In the genomic region with DNA sequence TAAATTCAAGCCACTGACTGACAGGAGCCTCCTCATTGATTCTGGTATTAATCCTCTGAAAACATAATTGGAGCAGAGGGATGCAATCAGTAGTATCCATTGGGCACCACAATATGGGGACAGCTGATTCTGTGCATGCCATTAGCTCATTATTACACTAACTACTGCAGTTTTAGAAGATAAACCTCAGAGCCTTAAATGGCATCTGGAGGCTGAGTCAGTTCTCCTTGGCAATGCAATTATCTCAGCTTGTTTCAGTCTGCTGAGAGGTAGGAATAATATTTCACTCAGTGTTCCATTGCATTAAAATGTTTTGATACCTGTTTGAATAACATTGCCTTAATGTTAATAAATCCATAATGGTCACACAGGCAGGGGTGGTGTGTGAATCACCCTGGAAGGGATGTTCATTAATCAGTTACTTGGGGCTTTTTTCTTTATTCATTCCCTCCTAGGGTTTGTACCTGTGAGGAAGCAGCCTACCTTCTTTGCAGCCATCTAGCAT, we compare ENCODE assay signal across 21 cellular contexts.
DNase-seq lines count a peak whose midpoint lies in the region; TF ChIP-seq lines count a peak whose summit lies in the region.
"Had no signal": no experiment of that assay in that cellular context is flagged by ENCODE, and none has a peak within 500 bp of the region (broad histone marks: within the 10 kb centered on the region; RNA-seq: fewer than 3 reads in every experiment).

No MANE protein-coding gene starts in this region.

- TF ChIP-seq POLR2A in esophagus muscularis mucosa (IDR thresholded peaks at IDR 0.05; ENCODE audit: low read depth): no peak

- H3K36me3 ChIP-seq in esophagus muscularis mucosa: no peaks in the 10 kb centered on the region
- H3K36me3 ChIP-seq in MG63: no peaks in the 10 kb centered on the region
- H3K36me3 ChIP-seq: BLaER1 had no signal

- TF ChIP-seq EP300 in esophagus muscularis mucosa (IDR thresholded peaks at IDR 0.05): no peak

- H3K27me3 ChIP-seq in esophagus muscularis mucosa (no peaks in the 10 kb centered on the region), MG63 (no peaks in the 10 kb centered on the region)
- H3K27me3 ChIP-seq: BLaER1 had no signal

- TF ChIP-seq CTCF in fibroblast of mammary gland (conservative IDR thresholded peaks at IDR 0.05; ENCODE audit: control insufficient read depth, insufficient read depth, low read depth, low read length) (no peak), esophagus muscularis mucosa (IDR thresholded peaks at IDR 0.05) (no peak)

- DNase-seq in DMS 273 (lab: John Stamatoyannopoulos, UW; ENCODE audit: unreplicated experiment) (peak; percentile 5), DMS 273 treated with DMSO at 0.1 percent for 48 hours (lab: John Stamatoyannopoulos, UW) (no peak), H4 (ENCODE audit: low spot score) (peak; percentile 41), fibroblast of mammary gland (ENCODE audit: low read depth) (peak; percentile 20), renal cortical epithelial cell (ENCODE audit: low read depth) (peak; percentile 87), NCI-H128 (lab: John Stamatoyannopoulos, UW; ENCODE audit: unreplicated experiment) (no peak), esophagus muscularis mucosa (ENCODE audit: extremely low spot score) (no peak), MG63 (no peak)
- DNase-seq: CD4-positive, alpha-beta memory T cell; DMS79; H7; Karpas-422; MM.1S; NCI-H1092 treated with DMSO at 0.1 percent for 48 hours; NCI-H2081; NCI-H748 treated with DMSO at 0.1 percent for 48 hours; SHP77 had no signal

- H3K4me3 ChIP-seq in fibroblast of mammary gland (ENCODE audit: control insufficient read depth, low read depth, low read length): no peak overlapping the region
- H3K4me3 ChIP-seq in esophagus muscularis mucosa: no peak overlapping the region
- H3K4me3 ChIP-seq in MG63: no peak overlapping the region
- H3K4me3 ChIP-seq: BLaER1, SK-N-MC had no signal

- H3K4me1 ChIP-seq in esophagus muscularis mucosa: no peaks in the 10 kb centered on the region

- H3K27ac ChIP-seq in esophagus muscularis mucosa (replicated peaks in 1 of 4): no peak overlapping the region
- H3K27ac ChIP-seq: 22Rv1, BLaER1, HL-60, SK-N-MC had no signal

- H3K9me3 ChIP-seq in esophagus muscularis mucosa: no peaks in the 10 kb centered on the region
- no peaks in the 10 kb centered on the region for H3K9me3 ChIP-seq in MG63
- H3K9me3 ChIP-seq: BLaER1 had no signal

- intact Hi-C loops in esophagus muscularis mucosa (cut with DNase I): no loop called here

Comparison
In these comparisons a context has a peak if more than half of its experiments do, and no peak if none do; other contexts are left out.
1. DNase-seq: peak in DMS 273 (single experiment), H4 (single experiment), fibroblast of mammary gland (single experiment) and renal cortical epithelial cell (single experiment); none in DMS 273 treated with DMSO at 0.1 percent for 48 hours (single experiment), NCI-H128 (single experiment), esophagus muscularis mucosa (single experiment) and MG63 (single experiment).